8 cellular contexts compared by ENCODE assay signal in genomic region chr11:67713892-67714479, GRCh38. TPM values are rescaled to one million over a fixed set of nuclear protein-coding genes. Genes with fewer than 3 reads are reported as not detected.
DNase-seq lines count a peak whose midpoint lies in the region; ATAC-seq and TF ChIP-seq lines count a peak whose summit lies in the region.
"Not testable (repeated sequence)": the region's sequence is repeated elsewhere in the genome, so short reads cannot be mapped to it uniquely, and the experiment has no call there.

No MANE protein-coding gene starts in this region.

- not testable (repeated sequence) for H3K4me1 Mint-ChIP-seq in CD8-positive, alpha-beta T cell (ENCODE audit: low read depth); activated CD4-positive, alpha-beta memory T cell treated with anti-CD3 and anti-CD28 coated beads for 36 hours (ENCODE audit: low read depth); activated naive CD4-positive, alpha-beta T cell treated with anti-CD3 and anti-CD28 coated beads for 36 hours (ENCODE audit: low read depth)

- not testable (repeated sequence) for H3K4me3 Mint-ChIP-seq in CD8-positive, alpha-beta T cell; activated CD4-positive, alpha-beta memory T cell treated with anti-CD3 and anti-CD28 coated beads for 36 hours; activated naive CD4-positive, alpha-beta T cell treated with anti-CD3 and anti-CD28 coated beads for 36 hours

- H3K27ac ChIP-seq in CD8-positive, alpha-beta T cell (ENCODE audit: low read depth, low read length); PC-3 (ENCODE audit: low read length); testis: not testable (repeated sequence)

- BruUV-seq in PC-3 (replicated peaks; lab: Mats Ljungman, UMichigan) = not testable (repeated sequence)

- H3F3A ChIP-seq in PC-3 (ENCODE audit: low read length, unreplicated experiment) = not testable (repeated sequence)

- not testable (repeated sequence) for H3K4me3 ChIP-seq in CD8-positive, alpha-beta T cell (ENCODE audit: low read depth, low read length); PC-3 (ENCODE audit: low read length); epithelial cell of proximal tubule (ENCODE audit: low read depth, low read length); mucosa of descending colon; testis

- H3K9me2 ChIP-seq in PC-3 (replicated peaks; ENCODE audit: low read length) = not testable (repeated sequence)

- H3K79me2 ChIP-seq in PC-3 (ENCODE audit: low read length) = not testable (repeated sequence)

- WGBS in testis, 2 donors = 19 to 29% methylated on average over 1 to 9 of the region's 14 CpGs

- DNase-seq in CD8-positive, alpha-beta T cell = peak; percentile 26 to 69 (median 52)
- DNase-seq in PC-3; epithelial cell of proximal tubule (ENCODE audit: low read depth): not testable (repeated sequence)
- peak; percentile 76 for DNase-seq in activated CD4-positive, alpha-beta memory T cell treated with anti-CD3 and anti-CD28 coated beads for 36 hours
- DNase-seq in activated naive CD4-positive, alpha-beta T cell treated with anti-CD3 and anti-CD28 coated beads for 36 hours = peak; percentile 76
- DNase-seq in mucosa of descending colon = peak in 2 of 3 donors; percentile 59 to 74
- DNase-seq in stimulated activated CD4-positive, alpha-beta T cell treated with anti-CD3 and anti-CD28 coated beads, Interleukin-1b, Interleukin-23, amount 100 ng/mL, for 24 hours (ENCODE audit: low read depth in 4 of 4, low spot score in 1 of 4) = peak in 3 of 4 experiments; percentile 19 to 35 (median 24)
- peak; percentile 55 for DNase-seq in testis

- H3K36me3 ChIP-seq in CD8-positive, alpha-beta T cell (ENCODE audit: insufficient read depth, low read length); PC-3 (ENCODE audit: low read depth, low read length); mucosa of descending colon (ENCODE audit: low read depth); testis (ENCODE audit: low read depth, missing control alignments): not testable (repeated sequence)

- not testable (repeated sequence) for TF ChIP-seq POLR2A in testis (IDR thresholded peaks at IDR 0.05)

- not testable (repeated sequence) for H3K4me1 ChIP-seq in CD8-positive, alpha-beta T cell (ENCODE audit: insufficient read depth, low read length); PC-3 (ENCODE audit: insufficient read depth, low read length); mucosa of descending colon (ENCODE audit: low read depth); testis

- H3K36me3 Mint-ChIP-seq in CD8-positive, alpha-beta T cell; activated CD4-positive, alpha-beta memory T cell treated with anti-CD3 and anti-CD28 coated beads for 36 hours; activated naive CD4-positive, alpha-beta T cell treated with anti-CD3 and anti-CD28 coated beads for 36 hours (ENCODE audit: low read depth): not testable (repeated sequence)

- H2AFZ ChIP-seq in PC-3 (ENCODE audit: low read length) = not testable (repeated sequence)

- TF ChIP-seq CTCF in CD8-positive, alpha-beta T cell (IDR thresholded peaks at IDR 0.05) = not testable (repeated sequence)
- TF ChIP-seq CTCF in PC-3 (conservative IDR thresholded peaks at IDR 0.05; ENCODE audit: low read depth, low read length) (0 out of 2 replicates have a peak, but pooled peaks have one; percentile 28), epithelial cell of proximal tubule (conservative IDR thresholded peaks at IDR 0.05; ENCODE audit: low read depth, low read length) (peak; percentile 25), mucosa of descending colon (IDR thresholded peaks at IDR 0.05) (peak; percentile 19), testis (IDR thresholded peaks at IDR 0.05) (peak in 1 of 3 experiments; percentile 23)

- CTCF ChIA-PET in CD8-positive, alpha-beta T cell (lab: Charles Lee); PC-3 (lab: Charles Lee); activated CD4-positive, alpha-beta memory T cell treated with anti-CD3 and anti-CD28 coated beads for 36 hours (lab: Charles Lee): not testable (repeated sequence)
- CTCF ChIA-PET in activated naive CD4-positive, alpha-beta T cell treated with anti-CD3 and anti-CD28 coated beads for 36 hours (lab: Charles Lee) = interaction anchor here (0.9 to 1.1 kb wide), 5 partner anchors 22 to 86 kb away, joined by 3 to 4 read pairs (median 3); no protein-coding TSS in a partner anchor

- intact Hi-C loops in CD8-positive, alpha-beta T cell (cut with DNase I, micrococcal nuclease) = loop anchor here (1.0 to 10.0 kb wide), 3 partner anchors 84 to 359 kb away; partner anchors contain the start of genes NUDT8 (in 1 of the 2) and POLD4 (in 1 of the 2)
- intact Hi-C loops in PC-3 (cut with micrococcal nuclease); activated naive CD4-positive, alpha-beta T cell treated with anti-CD3 and anti-CD28 coated beads for 36 hours (cut with micrococcal nuclease); mucosa of descending colon (cut with DNase I, micrococcal nuclease); testis (cut with DNase I; ENCODE audit: low total_unique reads): not testable (repeated sequence)
- intact Hi-C loops in activated CD4-positive, alpha-beta memory T cell treated with anti-CD3 and anti-CD28 coated beads for 36 hours (cut with micrococcal nuclease) = loop anchor here (5.0 kb wide), 1 partner anchor 87 kb away; the partner anchor contains the start of gene NUDT8

- not testable (repeated sequence) for H4K20me1 ChIP-seq in PC-3 (ENCODE audit: low read length)

- not testable (repeated sequence) for H3K27ac Mint-ChIP-seq in CD8-positive, alpha-beta T cell; activated CD4-positive, alpha-beta memory T cell treated with anti-CD3 and anti-CD28 coated beads for 36 hours; activated naive CD4-positive, alpha-beta T cell treated with anti-CD3 and anti-CD28 coated beads for 36 hours

- POLR2A ChIA-PET in CD8-positive, alpha-beta T cell (lab: Charles Lee); PC-3 (lab: Charles Lee; ENCODE audit: unreplicated experiment); activated CD4-positive, alpha-beta memory T cell treated with anti-CD3 and anti-CD28 coated beads for 36 hours (lab: Charles Lee): not testable (repeated sequence)

- H3K9me3 ChIP-seq in CD8-positive, alpha-beta T cell (ENCODE audit: low read length); PC-3 (ENCODE audit: low read length); mucosa of descending colon; testis: not testable (repeated sequence)

- H3K4me2 ChIP-seq in PC-3 (ENCODE audit: low read length) = not testable (repeated sequence)

- H3K27me3 ChIP-seq in CD8-positive, alpha-beta T cell (ENCODE audit: insufficient read depth, low read length); PC-3 (ENCODE audit: low read length); testis: not testable (repeated sequence)

- H3K9me3 Mint-ChIP-seq in CD8-positive, alpha-beta T cell; activated CD4-positive, alpha-beta memory T cell treated with anti-CD3 and anti-CD28 coated beads for 36 hours; activated naive CD4-positive, alpha-beta T cell treated with anti-CD3 and anti-CD28 coated beads for 36 hours: not testable (repeated sequence)

- ATAC-seq in CD8-positive, alpha-beta T cell; PC-3; mucosa of descending colon: not testable (repeated sequence)

- H3K27me3 Mint-ChIP-seq in CD8-positive, alpha-beta T cell (ENCODE audit: low read depth); activated CD4-positive, alpha-beta memory T cell treated with anti-CD3 and anti-CD28 coated beads for 36 hours; activated naive CD4-positive, alpha-beta T cell treated with anti-CD3 and anti-CD28 coated beads for 36 hours (ENCODE audit: low read depth): not testable (repeated sequence)

- not testable (repeated sequence) for H3K9ac ChIP-seq in PC-3 (ENCODE audit: low read length)

RNA-seq across cellular contexts. Expression of gene ALDH3B2, which starts 39.6 kb away (rescaled TPM):
- total RNA-seq in CD8-positive, alpha-beta T cell = not detected
- total RNA-seq in PC-3 (2014; rRNA removed) (0.40 TPM in 1 of 2 replicates, not detected in the other), epithelial cell of proximal tubule (0.51 TPM in 1 of 2 replicates, not detected in the other), mucosa of descending colon (under 1 TPM in 2 of 3 donors, not detected in 1; 0.29 to 0.48 TPM), testis (under 1 TPM in 1 of 2 donors, not detected in 1; 0.19 TPM)
- total RNA-seq in activated CD4-positive, alpha-beta memory T cell treated with anti-CD3 and anti-CD28 coated beads for 36 hours = not detected
- total RNA-seq in activated naive CD4-positive, alpha-beta T cell treated with anti-CD3 and anti-CD28 coated beads for 36 hours = not detected
- polyA plus RNA-seq in testis (ENCODE audit: insufficient read depth, low read depth, low replicate concordance) = not detected
